In the genomic region with DNA sequence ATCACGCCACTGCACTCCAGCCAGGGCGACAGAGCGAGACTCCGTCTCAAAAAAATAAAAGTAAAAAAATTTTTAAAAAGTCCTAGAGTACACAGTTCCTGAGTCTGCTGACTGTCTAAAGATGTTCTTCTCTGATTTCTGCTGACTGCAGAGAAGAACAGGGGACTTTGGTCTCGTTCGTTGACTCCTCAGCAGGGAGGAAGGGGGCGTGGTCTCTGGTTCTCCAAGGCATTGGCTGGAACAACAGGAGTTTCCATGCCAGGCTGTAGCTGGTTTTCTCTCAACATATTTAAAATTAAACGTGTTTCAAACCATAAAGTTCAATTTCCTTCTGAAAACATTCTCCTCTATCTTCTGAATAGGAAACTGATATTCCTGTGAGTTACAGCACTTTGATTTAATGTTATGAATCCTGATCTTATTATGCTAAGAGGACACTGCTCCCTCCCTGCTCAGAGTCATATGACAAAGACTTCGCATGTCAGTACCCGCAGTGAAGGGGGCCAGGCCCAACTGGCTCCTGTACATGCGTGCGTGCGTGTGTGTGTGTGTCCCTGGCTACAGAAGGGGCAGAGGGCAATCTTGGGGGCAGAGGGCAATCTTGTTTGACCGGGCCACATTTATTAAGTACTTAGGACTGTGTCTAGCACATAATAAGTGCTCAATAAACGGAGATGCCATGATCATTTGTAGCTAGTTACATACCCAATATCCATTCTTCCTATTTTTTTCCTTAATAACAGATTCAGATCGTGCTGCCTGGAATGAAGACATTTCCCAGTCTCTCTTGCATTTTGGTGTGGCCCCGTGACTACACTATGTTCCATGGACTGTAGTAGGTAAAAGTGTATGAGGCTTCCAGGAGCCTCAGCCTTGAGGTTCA, we compare ENCODE assay signal across 14 cellular contexts. TPM values are rescaled to one million over a fixed set of nuclear protein-coding genes. Genes with fewer than 3 reads are reported as not detected.
A peak's percentile ranks its signal among the peaks of the same experiment; 100 is the strongest.
DNase-seq lines count a peak whose midpoint lies in the region; ATAC-seq, FAIRE-seq and TF ChIP-seq lines count a peak whose summit lies in the region.
"Had no signal": no experiment of that assay in that cellular context is flagged by ENCODE, and none has a peak within 500 bp of the region (broad histone marks: within the 10 kb centered on the region; RNA-seq: fewer than 3 reads in every experiment).

No MANE protein-coding gene starts in this region.

- no peak for TF ChIP-seq POLR2A in thyroid gland (IDR thresholded peaks at IDR 0.05)

- DNase-seq in activated T-cell treated with anti-CD3 and anti-CD28 coated beads, Interleukin-2, amount 50 U/mL, for 24 hours, result no peak
- DNase-seq in activated T-cell treated with anti-CD3 and anti-CD28 coated beads for 4 hours (no peak), RWPE2 (ENCODE audit: low spot score) (no peak), keratinocyte (ENCODE audit: low read depth, low spot score) (no peak), thyroid gland (peak; percentile 51 to 61), SIG-M5 (lab: John Stamatoyannopoulos, UW) (no peak)
- no peak for DNase-seq in activated CD8-positive, alpha-beta memory T cell treated with anti-CD3 and anti-CD28 coated beads, Interleukin-2, amount 50 U/mL, for 4 hours
- no peak for DNase-seq in activated CD4-positive, CD25-positive, alpha-beta regulatory T cell (lab: John Stamatoyannopoulos, UW)
- DNase-seq: BE2C; effector memory CD8-positive, alpha-beta T cell; hippocampal formation; naive thymus-derived CD8-positive, alpha-beta T cell had no signal

- H3K9me3 ChIP-seq in RWPE2 (ENCODE audit: severe bottlenecking), result no peaks in the 10 kb centered on the region
- no peaks in the 10 kb centered on the region for H3K9me3 ChIP-seq in keratinocyte (ENCODE audit: control insufficient read depth, low read depth, low read length)
- H3K9me3 ChIP-seq in thyroid gland, result no peaks in the 10 kb centered on the region
- H3K9me3 ChIP-seq: BE2C, SJSA1 had no signal

- peaks cover 46% of the 10 kb centered on the region for H3K4me1 Mint-ChIP-seq in activated T-cell treated with anti-CD3 and anti-CD28 coated beads, Interleukin-2, amount 50 U/mL, for 24 hours (ENCODE audit: low read depth)

- TF ChIP-seq CTCF in RWPE2 (IDR thresholded peaks at IDR 0.05; ENCODE audit: poor library complexity, severe bottlenecking), result no peak
- no peak for TF ChIP-seq CTCF in keratinocyte (optimal IDR thresholded peaks at IDR 0.05 in 1 of 3, IDR thresholded peaks at IDR 0.05 in 1 of 3, conservative IDR thresholded peaks at IDR 0.05 in 1 of 3; ENCODE audit: extremely low read depth in 1 of 3, insufficient read depth in 2 of 3, low read length in 3 of 3)
- no peak for TF ChIP-seq CTCF in thyroid gland (IDR thresholded peaks at IDR 0.05)

- peak overlapping the region; percentile 63 for H3K27ac Mint-ChIP-seq in activated T-cell treated with anti-CD3 and anti-CD28 coated beads, Interleukin-2, amount 50 U/mL, for 24 hours
- H3K27ac Mint-ChIP-seq: effector memory CD8-positive, alpha-beta T cell had no signal

- peak overlapping the region; percentile 14 for H3K27ac ChIP-seq in RWPE2 (ENCODE audit: poor library complexity, severe bottlenecking)
- H3K27ac ChIP-seq in keratinocyte (ENCODE audit: control insufficient read depth, insufficient read depth, low read length), result peak overlapping the region; percentile 84
- H3K27ac ChIP-seq in thyroid gland, result no peak overlapping the region
- H3K27ac ChIP-seq: SJSA1 had no signal

- H3K4me3 Mint-ChIP-seq in activated T-cell treated with anti-CD3 and anti-CD28 coated beads, Interleukin-2, amount 50 U/mL, for 24 hours, result no peak overlapping the region
- H3K4me3 Mint-ChIP-seq: activated CD8-positive, alpha-beta T cell treated with anti-CD3 and anti-CD28 coated beads for 36 hours; effector memory CD8-positive, alpha-beta T cell; naive thymus-derived CD8-positive, alpha-beta T cell had no signal

- no peaks in the 10 kb centered on the region for H3K36me3 Mint-ChIP-seq in activated T-cell treated with anti-CD3 and anti-CD28 coated beads, Interleukin-2, amount 50 U/mL, for 24 hours (ENCODE audit: low read depth)
- H3K36me3 Mint-ChIP-seq: naive thymus-derived CD8-positive, alpha-beta T cell had no signal

- H3K9me1 ChIP-seq in keratinocyte (ENCODE audit: control insufficient read depth, extremely low read depth, insufficient read depth, low read length), result no peaks in the 10 kb centered on the region

- H4K20me1 ChIP-seq in keratinocyte (ENCODE audit: control insufficient read depth, extremely low read depth, insufficient read depth, low read length), result no peaks in the 10 kb centered on the region

- no peaks in the 10 kb centered on the region for H3K27me3 Mint-ChIP-seq in activated T-cell treated with anti-CD3 and anti-CD28 coated beads, Interleukin-2, amount 50 U/mL, for 24 hours
- H3K27me3 Mint-ChIP-seq: activated CD8-positive, alpha-beta T cell treated with anti-CD3 and anti-CD28 coated beads for 36 hours; naive thymus-derived CD8-positive, alpha-beta T cell had no signal

- H3K36me3 ChIP-seq in RWPE2 (ENCODE audit: low read depth) (no peaks in the 10 kb centered on the region), keratinocyte (ENCODE audit: control insufficient read depth in 2 of 2, extremely low read depth in 1 of 2, insufficient read depth in 2 of 2, low read length in 2 of 2) (no peaks in the 10 kb centered on the region), thyroid gland (no peaks in the 10 kb centered on the region)
- H3K36me3 ChIP-seq: BE2C, SJSA1 had no signal

- intact Hi-C loops in thyroid gland (cut with DNase I), result no loop called here

- WGBS in thyroid gland, 2 donors, result 66 to 68% methylated on average over 17 of the region's 17 CpGs

- no peak for FAIRE-seq in keratinocyte (lab: Jason Lieb, UNC)

- H3K9me3 Mint-ChIP-seq in activated T-cell treated with anti-CD3 and anti-CD28 coated beads, Interleukin-2, amount 50 U/mL, for 24 hours, result no peaks in the 10 kb centered on the region
- H3K9me3 Mint-ChIP-seq: activated CD8-positive, alpha-beta T cell treated with anti-CD3 and anti-CD28 coated beads for 36 hours; effector memory CD8-positive, alpha-beta T cell; naive thymus-derived CD8-positive, alpha-beta T cell had no signal

- peak overlapping the region; percentile 48 for H3K9ac ChIP-seq in keratinocyte (ENCODE audit: control insufficient read depth, extremely low read depth, insufficient read depth, low read length)

- H3K4me1 ChIP-seq in RWPE2 (ENCODE audit: insufficient read depth, poor library complexity, severe bottlenecking) (no peaks in the 10 kb centered on the region), keratinocyte (ENCODE audit: control insufficient read depth, extremely low read depth, insufficient read depth, low read length) (peaks cover 15% of the 10 kb centered on the region), thyroid gland (no peaks in the 10 kb centered on the region)
- H3K4me1 ChIP-seq: BE2C, SJSA1 had no signal

- H3K4me2 ChIP-seq in keratinocyte (ENCODE audit: control insufficient read depth, extremely low read depth, insufficient read depth, low read depth, low read length), result peak overlapping the region; percentile 45

- no peaks in the 10 kb centered on the region for H3K79me2 ChIP-seq in keratinocyte (ENCODE audit: control insufficient read depth, insufficient read depth, low read length)

- dilution Hi-C loops in keratinocyte (cut with MboI; ENCODE audit: extremely low pct_ligation_motif_present, low sequenced_read_pairs), result no loop called here

- H2AFZ ChIP-seq in keratinocyte (ENCODE audit: control insufficient read depth, low read length), result peak overlapping the region; percentile 62

- H3K27me3 ChIP-seq in RWPE2 (ENCODE audit: insufficient read depth, poor library complexity, severe bottlenecking), result no peaks in the 10 kb centered on the region
- no peaks in the 10 kb centered on the region for H3K27me3 ChIP-seq in keratinocyte (ENCODE audit: control insufficient read depth, extremely low read depth, insufficient read depth, low read length)
- no peaks in the 10 kb centered on the region for H3K27me3 ChIP-seq in thyroid gland
- H3K27me3 ChIP-seq: BE2C, SJSA1 had no signal

- H3K4me3 ChIP-seq in RWPE2 (ENCODE audit: severe bottlenecking), result no peak overlapping the region
- H3K4me3 ChIP-seq in keratinocyte (ENCODE audit: control insufficient read depth in 2 of 3, extremely low read depth in 1 of 3, insufficient read depth in 2 of 3, low read depth in 1 of 3, low read length in 3 of 3), result no peak overlapping the region
- H3K4me3 ChIP-seq in thyroid gland (replicated peaks in 1 of 3), result no peak overlapping the region
- H3K4me3 ChIP-seq: SJSA1 had no signal

- no peak for ATAC-seq in RWPE2 (ENCODE audit: low read depth)
- ATAC-seq: effector memory CD8-positive, alpha-beta T cell; naive thymus-derived CD8-positive, alpha-beta T cell had no signal

RNA-seq across cellular contexts. Expression of a gene that starts 16.5 kb away (rescaled TPM):
- polyA plus RNA-seq in keratinocyte, result not detected in 3 replicates
- polyA plus RNA-seq in keratinocyte (2011; ENCODE audit: low read depth), result not detected
- not detected in 2 replicates for polyA plus RNA-seq in keratinocyte (2011; cell fraction: cytosol; rRNA removed)
- not detected in 2 replicates for polyA plus RNA-seq in keratinocyte (2011; cell fraction: nucleus; rRNA removed)
- polyA plus RNA-seq in keratinocyte (2012; ENCODE audit: low replicate concordance), result not detected in 2 replicates
- not detected in 3 replicates for polyA minus RNA-seq in keratinocyte
- polyA minus RNA-seq in keratinocyte (2011; cell fraction: cytosol; rRNA and poly(A)+ RNA removed), result not detected
- polyA minus RNA-seq in keratinocyte (2011; cell fraction: nucleus; rRNA and poly(A)+ RNA removed), result not detected in 2 replicates
- not detected for total RNA-seq in thyroid gland
- total RNA-seq: activated CD8-positive, alpha-beta T cell treated with anti-CD3 and anti-CD28 coated beads for 36 hours; naive thymus-derived CD8-positive, alpha-beta T cell; SJSA1 had no signal
- polyA plus RNA-seq: naive thymus-derived CD8-positive, alpha-beta T cell had no signal

RNA-seq across cellular contexts. Expression of a gene that starts 54.4 kb away (rescaled TPM):
- 12.3 to 16.9 TPM (median 12.8 TPM) in 3 replicates for polyA plus RNA-seq in keratinocyte
- polyA plus RNA-seq in keratinocyte (2011; ENCODE audit: low read depth), result 6.0 TPM
- 12.1 and 16.4 TPM in 2 replicates for polyA plus RNA-seq in keratinocyte (2011; cell fraction: cytosol; rRNA removed)
- polyA plus RNA-seq in keratinocyte (2011; cell fraction: nucleus; rRNA removed), result 15.4 and 15.7 TPM in 2 replicates
- 5.7 and 16.5 TPM in 2 replicates for polyA plus RNA-seq in keratinocyte (2012; ENCODE audit: low replicate concordance)
- polyA minus RNA-seq in keratinocyte, result 4.8 to 8.4 TPM (median 5.2 TPM) in 3 replicates
- polyA minus RNA-seq in keratinocyte (2011; cell fraction: cytosol; rRNA and poly(A)+ RNA removed), result 5.4 TPM
- polyA minus RNA-seq in keratinocyte (2011; cell fraction: nucleus; rRNA and poly(A)+ RNA removed), result 3.8 and 5.7 TPM in 2 replicates
- total RNA-seq in thyroid gland, result 10 to 100 TPM; 11.3 to 15.8 (median 13.0) TPM

RNA-seq across cellular contexts. Expression of a gene that starts 57.7 kb away (rescaled TPM):
- 28.3 to 36.9 TPM (median 30.5 TPM) in 3 replicates for polyA plus RNA-seq in keratinocyte
- 12.7 TPM for polyA plus RNA-seq in keratinocyte (2011; ENCODE audit: low read depth)
- polyA plus RNA-seq in keratinocyte (2011; cell fraction: cytosol; rRNA removed), result 30.0 and 51.7 TPM in 2 replicates
- 60.4 and 61.9 TPM in 2 replicates for polyA plus RNA-seq in keratinocyte (2011; cell fraction: nucleus; rRNA removed)
- 25.5 and 34.8 TPM in 2 replicates for polyA plus RNA-seq in keratinocyte (2012; ENCODE audit: low replicate concordance)
- polyA minus RNA-seq in keratinocyte, result 46.7 to 153 TPM (median 85.2 TPM) in 3 replicates
- polyA minus RNA-seq in keratinocyte (2011; cell fraction: cytosol; rRNA and poly(A)+ RNA removed), result 23.8 TPM
- polyA minus RNA-seq in keratinocyte (2011; cell fraction: nucleus; rRNA and poly(A)+ RNA removed), result 38.6 and 61.0 TPM in 2 replicates
- total RNA-seq in thyroid gland, result 10 to 100 TPM; 25.7 to 37.5 (median 34.7) TPM

Comparison
In these comparisons a context has a peak if more than half of its experiments do, and no peak if none do; other contexts are left out.
1. DNase-seq: peak in thyroid gland (2 of 2); none in activated T-cell treated with anti-CD3 and anti-CD28 coated beads, Interleukin-2, amount 50 U/mL, for 24 hours (single experiment), activated T-cell treated with anti-CD3 and anti-CD28 coated beads for 4 hours (single experiment), RWPE2 (single experiment), keratinocyte (single experiment), activated CD8-positive, alpha-beta memory T cell treated with anti-CD3 and anti-CD28 coated beads, Interleukin-2, amount 50 U/mL, for 4 hours (single experiment), SIG-M5 (single experiment) and activated CD4-positive, CD25-positive, alpha-beta regulatory T cell (0 of 4).
2. H3K27ac ChIP-seq: peak in RWPE2 (single experiment) and keratinocyte (single experiment); none in thyroid gland (0 of 3).